In genomic region chr17:32518856-32519768, GRCh38 we compare ENCODE assay signal across 8 cellular contexts. TPM values are rescaled to one million over a fixed set of nuclear protein-coding genes. Genes with fewer than 3 reads are reported as not detected.
DNase-seq lines count a peak whose midpoint lies in the region; ATAC-seq and TF ChIP-seq lines count a peak whose summit lies in the region.

No MANE protein-coding gene starts in this region.

- TF ChIP-seq CTCF in heart left ventricle (IDR thresholded peaks at IDR 0.05), result no peak

- peaks cover 6% of the 10 kb centered on the region for H3K36me3 Mint-ChIP-seq in activated naive CD8-positive, alpha-beta T cell treated with anti-CD3 and anti-CD28 coated beads for 36 hours

- peak overlapping the region; percentile 83 for H3K27ac Mint-ChIP-seq in activated naive CD8-positive, alpha-beta T cell treated with anti-CD3 and anti-CD28 coated beads for 36 hours

- H3K4me3 ChIP-seq in heart left ventricle, result peak overlapping the region; percentile 22 to 65 (median 56)

- no peak for TF ChIP-seq POLR2A in heart left ventricle (IDR thresholded peaks at IDR 0.05)

- peak overlapping the region in 6 of 12 donors; percentile 3 to 46 (median 21) for H3K27ac ChIP-seq in heart left ventricle

- 10 to 15% (median 12%) methylated on average over 52 to 84 of the region's 84 CpGs for WGBS in heart left ventricle, 4 donors

- H3K9me3 Mint-ChIP-seq in activated naive CD8-positive, alpha-beta T cell treated with anti-CD3 and anti-CD28 coated beads for 36 hours, result peaks cover 5% of the 10 kb centered on the region

- no peaks in the 10 kb centered on the region for H3K36me3 ChIP-seq in heart left ventricle

- intact Hi-C loops in heart left ventricle (cut with DNase I), result no loop called here
- intact Hi-C loops in sciatic nerve (cut with DNase I), result no loop called here

- H3K27me3 ChIP-seq in heart left ventricle, result peaks cover 0 to 4% (median 0%) of the 10 kb centered on the region in 9 donors

- H3K4me3 Mint-ChIP-seq in activated naive CD8-positive, alpha-beta T cell treated with anti-CD3 and anti-CD28 coated beads for 36 hours, result peak overlapping the region; percentile 76

- ATAC-seq in HG02610 (IDR thresholded peaks at IDR 0.05; ENCODE audit: unreplicated experiment), result peak; percentile 30
- ATAC-seq in heart left ventricle, result peak in 3 of 4 donors; percentile 55 to 75 (median 69)
- ATAC-seq in sciatic nerve, result peak; percentile 66
- no peak for ATAC-seq in GM18907 (IDR thresholded peaks at IDR 0.05; ENCODE audit: unreplicated experiment)

- H3K9me3 ChIP-seq in heart left ventricle, result no peaks in the 10 kb centered on the region

- DNase-seq in Ammon's horn (ENCODE audit: low spot score) (peak; percentile 47), RPMI8226 (peak; percentile 69), heart left ventricle (peak; percentile 48 to 85 (median 54)), sciatic nerve (ENCODE audit: low spot score) (peak; percentile 61), GOT3 (lab: John Stamatoyannopoulos, UW) (no peak)
- DNase-seq in activated naive CD8-positive, alpha-beta T cell treated with anti-CD3 and anti-CD28 coated beads for 36 hours, result peak; percentile 64

- H3K4me1 Mint-ChIP-seq in activated naive CD8-positive, alpha-beta T cell treated with anti-CD3 and anti-CD28 coated beads for 36 hours, result peaks cover 86% of the 10 kb centered on the region

- no peaks in the 10 kb centered on the region for H3K27me3 Mint-ChIP-seq in activated naive CD8-positive, alpha-beta T cell treated with anti-CD3 and anti-CD28 coated beads for 36 hours

- peaks cover 3 to 42% (median 22%) of the 10 kb centered on the region in 12 donors for H3K4me1 ChIP-seq in heart left ventricle

RNA-seq across cellular contexts. Expression of gene CDK5R1, which starts 32.3 kb away (rescaled TPM):
- 1 to 10 TPM; 9.7 to 9.9 TPM for total RNA-seq in activated naive CD8-positive, alpha-beta T cell treated with anti-CD3 and anti-CD28 coated beads for 36 hours
- total RNA-seq in heart left ventricle, result 1 to 10 TPM in 8 of 9 donors, under 1 TPM in 1; 1.00 to 2.9 (median 1.5) TPM
- polyA plus RNA-seq in heart left ventricle, result 1 to 10 TPM in 1 of 2 donors, under 1 TPM in 1; 0.57 to 2.0 TPM
- total RNA-seq in sciatic nerve, result 1.3 TPM
